Comparison of ENCODE assay signal across 8 cellular contexts in the genomic region with DNA sequence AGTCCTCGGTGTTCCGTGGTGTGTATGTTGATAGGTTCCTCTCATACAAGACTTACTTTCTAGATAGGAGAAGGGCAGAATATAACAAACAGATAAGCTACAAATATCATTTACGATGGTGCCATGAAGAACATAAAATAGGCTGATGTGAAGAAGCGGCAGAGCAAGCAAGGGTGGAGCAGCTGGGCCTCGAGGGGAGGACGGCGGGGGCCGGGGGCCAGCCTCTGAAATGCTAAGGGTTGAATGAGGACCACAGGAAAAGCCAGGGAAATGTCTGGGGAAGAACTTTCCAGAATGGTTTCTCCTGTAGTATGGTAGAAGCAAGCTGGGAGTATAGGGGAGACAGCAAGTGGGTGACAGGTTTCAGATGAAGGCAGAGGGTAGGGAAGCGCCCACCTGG.
"Had no signal": no experiment of that assay in that cellular context is flagged by ENCODE, and none has a peak within 500 bp of the region (broad histone marks: within the 10 kb centered on the region; RNA-seq: fewer than 3 reads in every experiment).

No MANE protein-coding gene starts in this region.

- ATAC-seq: GM12878 had no signal

- DNase-seq: GDM1, GF-D8 had no signal

- FAIRE-seq: G401.6, GM12878, GM12891, GM12892, GM18507, GM19239 had no signal
